In the genomic region with DNA sequence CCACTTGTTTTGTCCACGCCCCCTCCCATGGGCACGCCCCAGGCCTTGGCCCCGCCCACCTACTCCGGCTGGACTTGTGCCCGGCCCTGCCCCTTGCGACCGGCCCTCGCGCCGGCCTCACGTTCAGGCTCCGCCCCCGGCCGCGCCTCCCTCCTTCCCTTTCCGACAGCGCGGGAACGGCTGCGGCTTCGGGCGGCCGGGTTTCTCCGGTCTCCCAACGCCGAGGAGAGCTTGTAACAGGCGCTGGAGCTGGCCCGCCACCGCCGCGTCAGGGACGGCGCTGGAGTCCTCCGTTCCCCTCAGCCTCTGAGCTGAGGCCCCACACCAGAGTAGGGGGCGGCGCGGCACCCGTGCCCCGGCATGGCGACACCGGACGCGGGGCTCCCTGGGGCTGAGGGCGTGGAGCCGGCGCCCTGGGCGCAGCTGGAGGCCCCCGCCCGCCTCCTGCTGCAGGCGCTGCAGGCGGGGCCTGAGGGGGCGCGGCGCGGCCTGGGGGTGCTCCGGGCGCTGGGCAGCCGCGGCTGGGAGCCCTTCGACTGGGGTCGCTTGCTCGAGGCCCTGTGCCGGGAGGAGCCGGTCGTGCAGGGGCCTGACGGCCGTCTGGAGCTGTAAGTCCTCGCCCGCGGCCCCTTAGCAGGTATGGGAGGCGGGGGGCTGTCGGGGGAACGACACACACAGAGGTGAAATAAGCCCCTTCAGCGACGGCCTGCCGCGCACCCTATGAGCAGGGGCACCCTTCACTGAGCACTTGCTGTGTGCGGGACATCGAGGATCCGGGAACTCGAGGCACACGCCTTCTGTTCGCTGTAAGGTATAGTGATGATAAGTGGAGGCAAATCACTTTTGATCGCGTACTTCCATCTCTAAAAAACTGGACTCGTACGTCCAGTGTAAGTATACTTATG, we compare ENCODE assay signal across 8 cellular contexts. TPM values are rescaled to one million over a fixed set of nuclear protein-coding genes. Genes with fewer than 3 reads are reported as not detected.
DNase-seq lines count a peak whose midpoint lies in the region; ATAC-seq and FAIRE-seq lines count a peak whose summit lies in the region.

A gene with protein sequence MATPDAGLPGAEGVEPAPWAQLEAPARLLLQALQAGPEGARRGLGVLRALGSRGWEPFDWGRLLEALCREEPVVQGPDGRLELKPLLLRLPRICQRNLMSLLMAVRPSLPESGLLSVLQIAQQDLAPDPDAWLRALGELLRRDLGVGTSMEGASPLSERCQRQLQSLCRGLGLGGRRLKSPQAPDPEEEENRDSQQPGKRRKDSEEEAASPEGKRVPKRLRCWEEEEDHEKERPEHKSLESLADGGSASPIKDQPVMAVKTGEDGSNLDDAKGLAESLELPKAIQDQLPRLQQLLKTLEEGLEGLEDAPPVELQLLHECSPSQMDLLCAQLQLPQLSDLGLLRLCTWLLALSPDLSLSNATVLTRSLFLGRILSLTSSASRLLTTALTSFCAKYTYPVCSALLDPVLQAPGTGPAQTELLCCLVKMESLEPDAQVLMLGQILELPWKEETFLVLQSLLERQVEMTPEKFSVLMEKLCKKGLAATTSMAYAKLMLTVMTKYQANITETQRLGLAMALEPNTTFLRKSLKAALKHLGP (plus strand): TSS at position 153 of the 905 bp plus-strand sequence. CDS start 208 bp downstream, at position 361.

- H2AFZ ChIP-seq in GM23248 = peak within 1 kb of the TSS; percentile 84

- H3K27me3 ChIP-seq in GM23248 (replicated peaks; ENCODE audit: insufficient read depth) = no peaks in the 10 kb centered on the region

- FAIRE-seq in RCC 7860 (lab: Jason Lieb, UNC) = no peak

- H3K9me3 Mint-ChIP-seq in naive thymus-derived CD8-positive, alpha-beta T cell = no peaks in the 10 kb centered on the region
- no peaks in the 10 kb centered on the region for H3K9me3 Mint-ChIP-seq in stimulated activated memory B cell treated with anti-CD40 and anti-IgM and Interleukin-4, amounts not matched to agents 10 μg/mL and 1 μg/mL and 100 μg/mL, for 72 hours

- peak within 1 kb of the TSS; percentile 82 to 92 (median 86) for H3K4me3 Mint-ChIP-seq in naive thymus-derived CD8-positive, alpha-beta T cell
- H3K4me3 Mint-ChIP-seq in stimulated activated memory B cell treated with anti-CD40 and anti-IgM and Interleukin-4, amounts not matched to agents 10 μg/mL and 1 μg/mL and 100 μg/mL, for 72 hours = peak within 1 kb of the TSS; percentile 95

- H4K20me1 ChIP-seq in GM23248 (ENCODE audit: insufficient read depth) = no peaks in the 10 kb centered on the region

- peak within 1 kb of the TSS; percentile 90 for H3K4me2 ChIP-seq in GM23248 (ENCODE audit: unreplicated experiment)

- peak within 1 kb of the TSS; percentile 86 for H3K4me3 ChIP-seq in GM23248

- H3K27ac Mint-ChIP-seq in naive thymus-derived CD8-positive, alpha-beta T cell = peak within 1 kb of the TSS; percentile 51 to 93 (median 82)
- H3K27ac Mint-ChIP-seq in stimulated activated memory B cell treated with anti-CD40 and anti-IgM and Interleukin-4, amounts not matched to agents 10 μg/mL and 1 μg/mL and 100 μg/mL, for 72 hours = peak within 1 kb of the TSS; percentile 80

- peaks cover 18% of the 10 kb centered on the region for H3K4me1 ChIP-seq in GM23248 (ENCODE audit: insufficient read depth)

- peak; percentile 74 to 77 for ATAC-seq in naive thymus-derived CD8-positive, alpha-beta T cell
- ATAC-seq in stimulated activated memory B cell treated with anti-CD40 and anti-IgM and Interleukin-4, amounts not matched to agents 10 μg/mL and 1 μg/mL and 100 μg/mL, for 72 hours = peak; percentile 97

- 1 to 2% methylated on average over 72 to 73 of the region's 87 CpGs for WGBS in GM23248 (ENCODE audit: low coverage in 1 of 2, low lambda C conversion rate in 2 of 2, missing lambda C conversion rate in 2 of 2), 2 experiments

- peaks cover 14 to 54% (median 40%) of the 10 kb centered on the region in 4 donors for H3K4me1 Mint-ChIP-seq in naive thymus-derived CD8-positive, alpha-beta T cell
- H3K4me1 Mint-ChIP-seq in stimulated activated memory B cell treated with anti-CD40 and anti-IgM and Interleukin-4, amounts not matched to agents 10 μg/mL and 1 μg/mL and 100 μg/mL, for 72 hours = peaks cover 39% of the 10 kb centered on the region

- in situ Hi-C loops in GM23248 (cut with MboI) = no loop called here

- H3K9me2 ChIP-seq in GM23248 (ENCODE audit: insufficient read depth) = no peaks in the 10 kb centered on the region

- H3K27me3 Mint-ChIP-seq in naive thymus-derived CD8-positive, alpha-beta T cell = no peaks in the 10 kb centered on the region
- no peaks in the 10 kb centered on the region for H3K27me3 Mint-ChIP-seq in stimulated activated memory B cell treated with anti-CD40 and anti-IgM and Interleukin-4, amounts not matched to agents 10 μg/mL and 1 μg/mL and 100 μg/mL, for 72 hours

- H3F3A ChIP-seq in GM23248 (ENCODE audit: insufficient read depth) = peaks cover 11% of the 10 kb centered on the region; the same call in 1 of the 2 replicates

- no peaks in the 10 kb centered on the region for H3K9me3 ChIP-seq in GM23248 (ENCODE audit: low read depth)

- peaks cover 0 to 17% (median 9%) of the 10 kb centered on the region in 3 donors for H3K36me3 Mint-ChIP-seq in naive thymus-derived CD8-positive, alpha-beta T cell
- peaks cover 13% of the 10 kb centered on the region for H3K36me3 Mint-ChIP-seq in stimulated activated memory B cell treated with anti-CD40 and anti-IgM and Interleukin-4, amounts not matched to agents 10 μg/mL and 1 μg/mL and 100 μg/mL, for 72 hours

- DNase-seq in EH (ENCODE audit: low read depth) (peak; percentile 89), GM23248 (peak; percentile 96), Kasumi-1 (lab: John Stamatoyannopoulos, UW) (peak; percentile 73 to 78), RCC 7860 (ENCODE audit: low spot score) (peak; percentile 58), fibroblast of gingiva (ENCODE audit: low read depth) (peak; percentile 88)
- peak; percentile 79 to 86 for DNase-seq in activated T-helper 1 cell treated with anti-CD3 and anti-CD28 coated beads, Interleukin-2, amount 50 U/mL, for 16 hours (ENCODE audit: low read depth in 1 of 2, low spot score in 1 of 2)
- DNase-seq in naive thymus-derived CD8-positive, alpha-beta T cell = peak; percentile 59 to 91 (median 77)

- no peaks in the 10 kb centered on the region for H3K36me3 ChIP-seq in GM23248 (ENCODE audit: low read depth)

- H3K27ac ChIP-seq in GM23248 = peak within 1 kb of the TSS; percentile 1; the same call in 1 of the 2 replicates

- 0 out of 2 replicates have a peak, but pooled peaks cover 9% of the 10 kb centered on the region for H3K79me2 ChIP-seq in GM23248 (ENCODE audit: insufficient read depth)

- POLR2A ChIA-PET in naive thymus-derived CD8-positive, alpha-beta T cell (lab: Charles Lee) = interaction anchor here (0.7 to 6.7 kb wide), 14 partner anchors 9 to 167 kb away, joined by 3 to 67 read pairs (median 4); a partner anchor contains a TSS

- peak within 1 kb of the TSS; percentile 66 for H3K9ac ChIP-seq in GM23248

RNA-seq across cellular contexts. Expression of the gene that starts here (rescaled TPM):
- 9.7 and 14.7 TPM in 2 replicates for total RNA-seq in GM23248 (2014; rRNA removed; shearing (Covaris generic))
- polyA plus RNA-seq in GM23248 (2016; fragmentation: Nextera tagmentation; extraction: Ambion mirVana) = 3.7 and 4.3 TPM in 2 replicates
- 1 to 10 TPM; 9.0 to 9.3 TPM for total RNA-seq in naive thymus-derived CD8-positive, alpha-beta T cell
- polyA plus RNA-seq in naive thymus-derived CD8-positive, alpha-beta T cell = 1 to 10 TPM; 3.2 to 5.5 (median 3.3) TPM

Comparison
In these comparisons a context has a peak if more than half of its experiments do, and no peak if none do; other contexts are left out.
1. Peak in every context shown above with its lines: DNase-seq, ATAC-seq, H3K4me3 ChIP-seq and H3K27ac ChIP-seq.